Comparison of ENCODE assay signal across 1 cellular context in genomic region chr17:48500435-48501426, GRCh38.
TF ChIP-seq lines count a peak whose summit lies in the region.

No MANE protein-coding gene starts in this region.

TF ChIP-seq in IMR-90, 13 proteins besides CTCF, POLR2A, EP300 and RAD21:
- no peak for TF ChIP-seq RCOR1 (IDR thresholded peaks at IDR 0.05; ENCODE audit: insufficient replicate concordance, low read length)
- no peak for TF ChIP-seq MXI1 (IDR thresholded peaks at IDR 0.05; ENCODE audit: borderline replicate concordance, low read depth, low read length)
- no peak for TF ChIP-seq FOS (IDR thresholded peaks at IDR 0.05; ENCODE audit: low read depth, low read length)
- TF ChIP-seq, protein P1, sequence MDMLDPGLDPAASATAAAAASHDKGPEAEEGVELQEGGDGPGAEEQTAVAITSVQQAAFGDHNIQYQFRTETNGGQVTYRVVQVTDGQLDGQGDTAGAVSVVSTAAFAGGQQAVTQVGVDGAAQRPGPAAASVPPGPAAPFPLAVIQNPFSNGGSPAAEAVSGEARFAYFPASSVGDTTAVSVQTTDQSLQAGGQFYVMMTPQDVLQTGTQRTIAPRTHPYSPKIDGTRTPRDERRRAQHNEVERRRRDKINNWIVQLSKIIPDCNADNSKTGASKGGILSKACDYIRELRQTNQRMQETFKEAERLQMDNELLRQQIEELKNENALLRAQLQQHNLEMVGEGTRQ (IDR thresholded peaks at IDR 0.05; ENCODE audit: low read depth, low read length) = no peak
- TF ChIP-seq RFX5 (IDR thresholded peaks at IDR 0.05; ENCODE audit: low read depth, low read length) = no peak
- TF ChIP-seq BHLHE40 (IDR thresholded peaks at IDR 0.05; ENCODE audit: low read depth, low read length) = peak; percentile 30; the same call in 1 of the 2 replicates
- no peak for TF ChIP-seq NFE2L2 (IDR thresholded peaks at IDR 0.05; ENCODE audit: low read depth, low read length)
- TF ChIP-seq, protein P2, sequence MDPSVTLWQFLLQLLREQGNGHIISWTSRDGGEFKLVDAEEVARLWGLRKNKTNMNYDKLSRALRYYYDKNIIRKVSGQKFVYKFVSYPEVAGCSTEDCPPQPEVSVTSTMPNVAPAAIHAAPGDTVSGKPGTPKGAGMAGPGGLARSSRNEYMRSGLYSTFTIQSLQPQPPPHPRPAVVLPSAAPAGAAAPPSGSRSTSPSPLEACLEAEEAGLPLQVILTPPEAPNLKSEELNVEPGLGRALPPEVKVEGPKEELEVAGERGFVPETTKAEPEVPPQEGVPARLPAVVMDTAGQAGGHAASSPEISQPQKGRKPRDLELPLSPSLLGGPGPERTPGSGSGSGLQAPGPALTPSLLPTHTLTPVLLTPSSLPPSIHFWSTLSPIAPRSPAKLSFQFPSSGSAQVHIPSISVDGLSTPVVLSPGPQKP (IDR thresholded peaks at IDR 0.05; ENCODE audit: borderline replicate concordance, low read depth, low read length) = no peak
- TF ChIP-seq CEBPB (IDR thresholded peaks at IDR 0.05; ENCODE audit: low read depth, low read length) = no peak
